20 cellular contexts compared by ENCODE assay signal in genomic region chr10:69248117-69248730, GRCh38. TPM values are rescaled to one million over a fixed set of nuclear protein-coding genes. Genes with fewer than 3 reads are reported as not detected.
"Had no signal": no experiment of that assay in that cellular context is flagged by ENCODE, and none has a peak within 500 bp of the region (broad histone marks: within the 10 kb centered on the region; RNA-seq: fewer than 3 reads in every experiment).

No MANE protein-coding gene starts in this region.

- H3K27me3 Mint-ChIP-seq: activated B cell treated with CpG ODN at 0.5 μM for 24 hours; activated CD4-positive, alpha-beta memory T cell treated with anti-CD3 and anti-CD28 coated beads, Interleukin-2, amount 10 ng/mL, durations not matched to agents 7 days and 5 days; activated naive CD4-positive, alpha-beta T cell treated with anti-CD3 and anti-CD28 coated beads, Interleukin-2, amount 50 U/mL, for 24 hours had no signal

- H3K36me3 Mint-ChIP-seq: activated naive CD4-positive, alpha-beta T cell treated with anti-CD3 and anti-CD28 coated beads, Interleukin-2, amount 50 U/mL, for 24 hours had no signal

- H3K27ac ChIP-seq: breast epithelium had no signal

- H3K4me1 Mint-ChIP-seq: activated B cell treated with CpG ODN at 0.5 μM for 24 hours; activated CD4-positive, alpha-beta memory T cell treated with anti-CD3 and anti-CD28 coated beads, Interleukin-2, amount 10 ng/mL, durations not matched to agents 7 days and 5 days; activated naive CD4-positive, alpha-beta T cell treated with anti-CD3 and anti-CD28 coated beads, Interleukin-2, amount 50 U/mL, for 24 hours had no signal

- H3K4me1 ChIP-seq: breast epithelium had no signal

- H3K4me3 ChIP-seq: breast epithelium had no signal

- ATAC-seq: activated T-cell treated with anti-CD3 and anti-CD28 coated beads, Interleukin-2, amount 50 U/mL, for 72 hours; PC-3 had no signal

- H3K27me3 ChIP-seq: breast epithelium had no signal

- H3K9me3 ChIP-seq: breast epithelium had no signal

- H3K9me3 Mint-ChIP-seq: activated B cell treated with CpG ODN at 0.5 μM for 24 hours; activated CD4-positive, alpha-beta memory T cell treated with anti-CD3 and anti-CD28 coated beads, Interleukin-2, amount 10 ng/mL, durations not matched to agents 7 days and 5 days; activated naive CD4-positive, alpha-beta T cell treated with anti-CD3 and anti-CD28 coated beads, Interleukin-2, amount 50 U/mL, for 24 hours; activated T-cell treated with anti-CD3 and anti-CD28 coated beads, Interleukin-2, amount 50 U/mL, for 72 hours; activated T-helper 2 cell treated with anti-CD3 and anti-CD28 coated beads, Interferon-gamma antibody, Interleukin-2, Interleukin-4, amounts not matched to agents 10 μg/mL and 5 μg/mL and 100 μg/mL, durations not matched to agents 14 hours and 24 hours and 36 hours; T-helper 1 cell treated with Interleukin-12 subunit alpha and Interleukin-12 subunit beta and Interleukin-4 antibody, amounts not matched to agents 30 μg/mL and 1 μg/mL, for 36 hours had no signal

- H3K36me3 ChIP-seq: breast epithelium had no signal

- H3K27ac Mint-ChIP-seq: activated B cell treated with CpG ODN at 0.5 μM for 24 hours; activated CD4-positive, alpha-beta memory T cell treated with anti-CD3 and anti-CD28 coated beads, Interleukin-2, amount 10 ng/mL, durations not matched to agents 7 days and 5 days; activated naive CD4-positive, alpha-beta T cell treated with anti-CD3 and anti-CD28 coated beads, Interleukin-2, amount 50 U/mL, for 24 hours; activated T-cell treated with anti-CD3 and anti-CD28 coated beads, Interleukin-2, amount 50 U/mL, for 72 hours; activated T-helper 2 cell treated with anti-CD3 and anti-CD28 coated beads, Interferon-gamma antibody, Interleukin-2, Interleukin-4, amounts not matched to agents 10 μg/mL and 5 μg/mL and 100 μg/mL, durations not matched to agents 14 hours and 24 hours and 36 hours; T-helper 1 cell treated with Interleukin-12 subunit alpha and Interleukin-12 subunit beta and Interleukin-4 antibody, amounts not matched to agents 30 μg/mL and 1 μg/mL, for 36 hours had no signal

- H3K4me3 Mint-ChIP-seq: activated B cell treated with CpG ODN at 0.5 μM for 24 hours; activated CD4-positive, alpha-beta memory T cell treated with anti-CD3 and anti-CD28 coated beads, Interleukin-2, amount 10 ng/mL, durations not matched to agents 7 days and 5 days; activated naive CD4-positive, alpha-beta T cell treated with anti-CD3 and anti-CD28 coated beads, Interleukin-2, amount 50 U/mL, for 24 hours; activated T-cell treated with anti-CD3 and anti-CD28 coated beads, Interleukin-2, amount 50 U/mL, for 72 hours; T-helper 1 cell treated with Interleukin-12 subunit alpha and Interleukin-12 subunit beta and Interleukin-4 antibody, amounts not matched to agents 30 μg/mL and 1 μg/mL, for 36 hours had no signal

- DNase-seq: activated B cell treated with CpG ODN at 0.5 μM for 24 hours; activated CD4-positive, alpha-beta memory T cell treated with anti-CD3 and anti-CD28 coated beads, Interleukin-2, amount 10 ng/mL, durations not matched to agents 7 days and 5 days; activated CD4-positive, alpha-beta T cell treated with anti-CD3 and anti-CD28 coated beads, Interleukin-2, amount 50 U/mL, for 1 hour; activated CD8-positive, alpha-beta memory T cell treated with anti-CD3 and anti-CD28 coated beads, Interleukin-2, amount 50 U/mL, for 4 hours; activated naive CD4-positive, alpha-beta T cell; activated T-cell treated with anti-CD3 and anti-CD28 coated beads, Interleukin-2, amount 50 U/mL, for 72 hours; aorta; caudate nucleus; MM.1S; NCI-H1105; NCI-H1436; NCI-H1694 treated with DMSO at 0.1 percent for 48 hours; NCI-H2029 treated with DMSO at 0.1 percent for 48 hours; NCI-H510A treated with DMSO at 0.1 percent for 48 hours; PC-3; SHP77 treated with DMSO at 0.1 percent for 48 hours had no signal

RNA-seq across cellular contexts. Expression of gene HKDC1, which starts 28.1 kb away (rescaled TPM):
- total RNA-seq: activated B cell treated with CpG ODN at 0.5 μM for 24 hours, aorta had no signal
